34 cellular contexts compared by ENCODE assay signal in genomic region chr6:22134308-22134707, GRCh38.
"Had no signal": no experiment of that assay in that cellular context is flagged by ENCODE, and none has a peak within 500 bp of the region (broad histone marks: within the 10 kb centered on the region; RNA-seq: fewer than 3 reads in every experiment).

No MANE protein-coding gene starts in this region.

- H3K36me3 ChIP-seq: adrenal gland, ascending aorta, brain microvascular endothelial cell, breast epithelium, cardiac muscle cell had no signal

- H3K27me3 ChIP-seq: adrenal gland, ascending aorta, body of pancreas, brain microvascular endothelial cell, breast epithelium, cardiac muscle cell had no signal

- H3K4me1 ChIP-seq: adrenal gland, ascending aorta, body of pancreas, breast epithelium had no signal

- H3K4me3 ChIP-seq: adrenal gland, ascending aorta, body of pancreas, breast epithelium, cardiac muscle cell had no signal

- H3K9me3 ChIP-seq: adrenal gland, ascending aorta, body of pancreas, breast epithelium had no signal

- H3K27ac ChIP-seq: adrenal gland, ascending aorta, body of pancreas, brain microvascular endothelial cell, breast epithelium, cardiac muscle cell had no signal

- ATAC-seq: activated naive CD4-positive, alpha-beta T cell treated with anti-CD3 and anti-CD28 coated beads, Interleukin-2, amount 50 U/mL, for 72 hours; activated naive CD8-positive, alpha-beta T cell treated with anti-CD3 and anti-CD28 coated beads, Interleukin-2, amount 50 U/mL, for 24 hours; activated T-cell treated with anti-CD3 and anti-CD28 coated beads, Interleukin-2, amount 50 U/mL, for 4 hours; activated T-cell treated with anti-CD3 and anti-CD28 coated beads, Interleukin-2, amount 50 U/mL, for 72 hours; activated T-helper 17 cell treated with anti-CD3 and anti-CD28 coated beads, Interleukin-2, amount 50 U/mL, for 72 hours had no signal

- FAIRE-seq: astrocyte, bronchial epithelial cell had no signal

- DNase-seq: activated effector memory CD4-positive, alpha-beta T cell treated with anti-CD3 and anti-CD28 coated beads, Interleukin-2, amount 50 U/mL, for 16 hours; activated effector memory CD4-positive, alpha-beta T cell treated with Interleukin-2 at 50 U/mL for 16 hours; activated gamma-delta T cell; activated gamma-delta T cell treated with Interleukin-2 at 50 U/mL for 16 hours; activated naive CD4-positive, alpha-beta T cell; activated naive CD4-positive, alpha-beta T cell treated with anti-CD3 and anti-CD28 coated beads for 36 hours; activated naive CD4-positive, alpha-beta T cell treated with anti-CD3 and anti-CD28 coated beads, Interleukin-2, amount 10 ng/mL, durations not matched to agents 7 days and 5 days; activated naive CD4-positive, alpha-beta T cell treated with anti-CD3 and anti-CD28 coated beads, Interleukin-2, amount 50 U/mL, for 16 hours; activated naive CD4-positive, alpha-beta T cell treated with Interleukin-2 at 50 U/mL for 16 hours; activated naive CD8-positive, alpha-beta T cell treated with anti-CD3 and anti-CD28 coated beads for 36 hours; activated naive CD8-positive, alpha-beta T cell treated with anti-CD3 and anti-CD28 coated beads, Interleukin-2, amount 10 ng/mL, durations not matched to agents 7 days and 5 days; activated naive CD8-positive, alpha-beta T cell treated with anti-CD3 and anti-CD28 coated beads, Interleukin-2, amount 50 U/mL, for 24 hours; activated T-cell treated with anti-CD3 and anti-CD28 coated beads, Interleukin-2, amount 50 U/mL, for 1 hour; activated T-cell treated with anti-CD3 and anti-CD28 coated beads, Interleukin-2, amount 50 U/mL, for 24 hours; activated T-cell treated with anti-CD3 and anti-CD28 coated beads, Interleukin-2, amount 50 U/mL, for 4 hours; activated T-cell treated with anti-CD3 and anti-CD28 coated beads, Interleukin-2, amount 50 U/mL, for 48 hours; activated T-cell treated with anti-CD3 and anti-CD28 coated beads, Interleukin-2, amount 50 U/mL, for 72 hours; adrenal gland; amniotic stem cell; amygdala; anterior cingulate cortex; aorta; body of pancreas; brain microvascular endothelial cell; caudate nucleus; central memory CD4-positive, alpha-beta T cell; cerebellar nuclear complex had no signal
